In genomic region chr22:31044262-31044861, GRCh38 we compare ENCODE assay signal across 13 cellular contexts. TPM values are rescaled to one million over a fixed set of nuclear protein-coding genes. Genes with fewer than 3 reads are reported as not detected.
DNase-seq lines count a peak whose midpoint lies in the region; ATAC-seq and TF ChIP-seq lines count a peak whose summit lies in the region.
"Had no signal": no experiment of that assay in that cellular context is flagged by ENCODE, and none has a peak within 500 bp of the region (broad histone marks: within the 10 kb centered on the region; RNA-seq: fewer than 3 reads in every experiment).

No MANE protein-coding gene starts in this region.

- peak; percentile 50 for DNase-seq in MG63
- DNase-seq in esophagus squamous epithelium (lab: John Stamatoyannopoulos, UW), result no peak
- no peak for DNase-seq in suprapubic skin (ENCODE audit: low spot score in 2 of 2)
- DNase-seq in H7, result no peak
- DNase-seq in SJCRH30, result no peak
- DNase-seq: activated CD4-positive, alpha-beta T cell treated with anti-CD3 and anti-CD28 coated beads, Interleukin-2, amount 50 U/mL, for 1 hour; GF-D8; glutamatergic neuron; NCI-H1417; NK-92 treated with Interleukin-12 subunit alpha and Interleukin-12 subunit beta, amount 100 ng/mL, for 24 hours had no signal

- H3K9me3 ChIP-seq in MG63, result no peaks in the 10 kb centered on the region
- H3K9me3 ChIP-seq in esophagus squamous epithelium, result no peaks in the 10 kb centered on the region
- no peaks in the 10 kb centered on the region for H3K9me3 ChIP-seq in liver (ENCODE audit: control insufficient read depth in 4 of 4, low read length in 3 of 4)
- no peaks in the 10 kb centered on the region for H3K9me3 ChIP-seq in suprapubic skin
- H3K9me3 ChIP-seq in SJCRH30 (replicated peaks), result no peaks in the 10 kb centered on the region

- TF ChIP-seq RAD21 in liver (IDR thresholded peaks at IDR 0.05), result peak in 1 of 2 donors; percentile 57

- H3K27me3 ChIP-seq in MG63 (no peaks in the 10 kb centered on the region), esophagus squamous epithelium (no peaks in the 10 kb centered on the region), liver (ENCODE audit: control insufficient read depth in 4 of 4, insufficient read depth in 4 of 4, low read length in 3 of 4) (no peaks in the 10 kb centered on the region), suprapubic skin (no peaks in the 10 kb centered on the region), H7 (ENCODE audit: control insufficient read depth, insufficient read depth, low read length) (no peaks in the 10 kb centered on the region), SJCRH30 (no peaks in the 10 kb centered on the region)

- no peak for TF ChIP-seq EP300 in suprapubic skin (IDR thresholded peaks at IDR 0.05)

- H3K36me3 ChIP-seq in MG63, result no peaks in the 10 kb centered on the region
- no peaks in the 10 kb centered on the region for H3K36me3 ChIP-seq in esophagus squamous epithelium
- no peaks in the 10 kb centered on the region for H3K36me3 ChIP-seq in liver (ENCODE audit: control insufficient read depth in 4 of 4, insufficient read depth in 3 of 4, low read depth in 1 of 4, low read length in 3 of 4)
- no peaks in the 10 kb centered on the region for H3K36me3 ChIP-seq in suprapubic skin
- H3K36me3 ChIP-seq in H7 (replicated peaks; ENCODE audit: control insufficient read depth, insufficient read depth, low read length), result no peaks in the 10 kb centered on the region
- no peaks in the 10 kb centered on the region for H3K36me3 ChIP-seq in SJCRH30

- no peak for ATAC-seq in GM21723 (IDR thresholded peaks at IDR 0.05; ENCODE audit: unreplicated experiment)
- no peak for ATAC-seq in GM18907 (IDR thresholded peaks at IDR 0.05; ENCODE audit: unreplicated experiment)

- H3K4me1 ChIP-seq in esophagus squamous epithelium, result peaks cover 0 to 37% (median 23%) of the 10 kb centered on the region in 3 donors
- no peaks in the 10 kb centered on the region for H3K4me1 ChIP-seq in liver (ENCODE audit: control insufficient read depth in 4 of 4, insufficient read depth in 4 of 4, low read length in 3 of 4)
- no peaks in the 10 kb centered on the region for H3K4me1 ChIP-seq in suprapubic skin
- peaks cover 6% of the 10 kb centered on the region; the same call in 1 of the 2 replicates for H3K4me1 ChIP-seq in SJCRH30

- intact Hi-C loops in esophagus squamous epithelium (cut with DNase I), result no loop called here

- no peak overlapping the region for H3K9ac ChIP-seq in liver (ENCODE audit: low read depth in 1 of 2, low read length in 2 of 2)

- 38 to 50% methylated on average over 12 of the region's 13 CpGs for WGBS in esophagus squamous epithelium, 2 donors
- 66% methylated on average over 13 of the region's 13 CpGs for WGBS in liver
- 57% methylated on average over 12 of the region's 13 CpGs for WGBS in suprapubic skin

- TF ChIP-seq POLR2A in esophagus squamous epithelium (IDR thresholded peaks at IDR 0.05), result no peak
- TF ChIP-seq POLR2A in suprapubic skin (IDR thresholded peaks at IDR 0.05), result no peak

- H3K4me3 ChIP-seq in MG63 (no peak overlapping the region), esophagus squamous epithelium (no peak overlapping the region), liver (ENCODE audit: low read depth in 1 of 3, low read length in 3 of 3) (no peak overlapping the region), suprapubic skin (no peak overlapping the region), H7 (ENCODE audit: insufficient read depth, low read depth, low read length) (no peak overlapping the region), SJCRH30 (no peak overlapping the region)

- H3K27ac ChIP-seq in esophagus squamous epithelium (peak overlapping the region; percentile 44 to 87 (median 73)), liver (ENCODE audit: low read depth in 1 of 2, low read length in 2 of 2) (peak overlapping the region in 1 of 2 donors; percentile 58), suprapubic skin (peak overlapping the region; percentile 16), SJCRH30 (no peak overlapping the region)

- TF ChIP-seq CTCF in esophagus squamous epithelium (IDR thresholded peaks at IDR 0.05) (no peak), liver (IDR thresholded peaks at IDR 0.05; ENCODE audit: low read depth, low read length, missing input control) (no peak), suprapubic skin (IDR thresholded peaks at IDR 0.05) (no peak)

TF ChIP-seq in liver, 16 proteins besides CTCF, POLR2A, EP300 and RAD21:
- TF ChIP-seq TAF1 (conservative IDR thresholded peaks at IDR 0.05) (no peak), NR2F2 (IDR thresholded peaks at IDR 0.05) (peak; percentile 97), RXRA (IDR thresholded peaks at IDR 0.05) (peak; percentile 42 to 51), SP1 (IDR thresholded peaks at IDR 0.05) (peak; percentile 64), HNF4G (IDR thresholded peaks at IDR 0.05) (no peak), YY1 (IDR thresholded peaks at IDR 0.05) (no peak), JUND (IDR thresholded peaks at IDR 0.05) (no peak), ZBTB33 (IDR thresholded peaks at IDR 0.05) (no peak), REST (IDR thresholded peaks at IDR 0.05) (no peak), EGR1 (IDR thresholded peaks at IDR 0.05; ENCODE audit: low read depth in 2 of 2) (no peak), GABPA (IDR thresholded peaks at IDR 0.05 in 1 of 2, conservative IDR thresholded peaks at IDR 0.05 in 1 of 2) (no peak)

RNA-seq across cellular contexts. Expression of gene SMTN, which starts 36.8 kb away (rescaled TPM):
- total RNA-seq in MG63 (2014; rRNA removed; shearing (Covaris generic); ENCODE audit: low replicate concordance), result 26.0 and 37.7 TPM in 2 replicates
- total RNA-seq in esophagus squamous epithelium (100 to 1,000 TPM in 1 of 4 donors, 10 to 100 TPM in 3; 28.2 to 158 (median 45.8) TPM), liver (10 to 100 TPM; 11.2 to 47.3 TPM), suprapubic skin (10 to 100 TPM; 42.3 to 54.6 (median 50.5) TPM)
- 10 to 100 TPM; 10.1 to 16.4 TPM for polyA plus RNA-seq in liver
- 10.7 and 21.0 TPM in 2 replicates for total RNA-seq in H7 (2014; rRNA removed; shearing (Covaris generic))
- 33.5 and 34.2 TPM in 2 replicates for total RNA-seq in SJCRH30 (2014; rRNA removed; shearing (Covaris generic))
